ENCODE assay signal across 28 cellular contexts in the genomic region with DNA sequence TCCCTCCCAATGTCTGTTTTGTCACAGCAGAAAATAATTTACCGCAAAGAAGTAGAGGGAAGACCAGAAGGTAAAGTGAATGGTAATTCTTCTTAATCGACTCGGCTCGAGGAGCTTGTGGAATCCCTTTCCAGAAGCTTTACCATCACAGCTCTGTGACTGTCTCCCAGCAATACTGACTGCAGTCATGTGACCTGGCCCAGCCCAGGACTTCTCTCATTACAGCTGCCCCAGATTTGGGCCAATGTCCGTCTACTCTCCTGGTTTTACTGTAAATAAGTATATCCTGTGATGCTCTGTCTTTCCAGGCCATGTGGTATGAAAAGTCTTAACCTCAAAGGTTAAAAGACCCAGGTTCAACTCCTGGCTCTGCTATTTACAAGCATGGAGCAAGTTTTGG. TPM values are rescaled to one million over a fixed set of nuclear protein-coding genes. Genes with fewer than 3 reads are reported as not detected.
DNase-seq lines count a peak whose midpoint lies in the region; ATAC-seq, FAIRE-seq and TF ChIP-seq lines count a peak whose summit lies in the region.
"Had no signal": no experiment of that assay in that cellular context is flagged by ENCODE, and none has a peak within 500 bp of the region (broad histone marks: within the 10 kb centered on the region; RNA-seq: fewer than 3 reads in every experiment).

No MANE protein-coding gene starts in this region.

- H3K79me2 ChIP-seq in K562 (ENCODE audit: control insufficient read depth, insufficient read depth, low read length) (no peaks in the 10 kb centered on the region), Karpas-422 (ENCODE audit: low read length) (no peaks in the 10 kb centered on the region)

- intact Hi-C loops in K562 (cut with micrococcal nuclease), result no loop called here
- intact Hi-C loops in psoas muscle (cut with DNase I), result loop anchor here (5.0 kb wide), 2 partner anchors 693 to 698 kb away; no protein-coding TSS in a partner anchor

- H3K4me3 ChIP-seq in K562 (no peak overlapping the region), fibroblast of villous mesenchyme (ENCODE audit: low read depth, low read length) (no peak overlapping the region), psoas muscle (peak overlapping the region; percentile 19), Karpas-422 (ENCODE audit: low read length) (no peak overlapping the region)
- H3K4me3 ChIP-seq: GM23248 had no signal

- H4K20me1 ChIP-seq in K562 (replicated peaks; ENCODE audit: control insufficient read depth, insufficient read depth, low read length) (no peaks in the 10 kb centered on the region), Karpas-422 (ENCODE audit: insufficient read depth, low read depth, low read length) (peaks cover 15% of the 10 kb centered on the region)

- TF ChIP-seq RAD21 in Ishikawa (IDR thresholded peaks at IDR 0.05; ENCODE audit: low read depth) (no peak), K562 (CRISPR knock-in tag; conservative IDR thresholded peaks at IDR 0.05 in 1 of 2, IDR thresholded peaks at IDR 0.05 in 1 of 2) (no peak)

- TF ChIP-seq EP300 in Ishikawa (IDR thresholded peaks at IDR 0.05; ENCODE audit: borderline replicate concordance) (no peak), K562 (IDR thresholded peaks at IDR 0.05; ENCODE audit: low read length) (no peak)

- POLR2A ChIA-PET in K562 (lab: Yijun Ruan, JAX), result no interaction called here

- no peaks in the 10 kb centered on the region for H3K36me3 ChIP-seq in K562 (ENCODE audit: control insufficient read depth, insufficient read depth, low read length)
- H3K36me3 ChIP-seq in psoas muscle (ENCODE audit: insufficient read depth in 1 of 2, low read depth in 1 of 2), result no peaks in the 10 kb centered on the region
- H3K36me3 ChIP-seq in Karpas-422 (ENCODE audit: insufficient read depth, low read length), result no peaks in the 10 kb centered on the region; the same call in 1 of the 2 replicates

- no peak for TF ChIP-seq POLR2A in K562 (conservative IDR thresholded peaks at IDR 0.05)

- in situ Hi-C loops in K562 (cut with MboI), result no loop called here

- DNase-seq in K562 (ENCODE audit: extremely low read depth in 1 of 4, low spot score in 3 of 4), result no peak
- DNase-seq in fibroblast of villous mesenchyme (ENCODE audit: low read depth), result peak; percentile 3
- DNase-seq in psoas muscle, result no peak
- DNase-seq in NCI-H1048 (lab: John Stamatoyannopoulos, UW), result no peak
- DNase-seq in Karpas-422, result no peak
- DNase-seq: C1 segment of cervical spinal cord; Calu3; CD4-positive, alpha-beta memory T cell; COR-L47; DMS53; DMS79 treated with DMSO at 0.1 percent for 48 hours; GF-D8; GM23248; H9 had no signal

- WGBS in K562 (ENCODE audit: insufficient coverage, low coverage, missing lambda C conversion rate), result 0% methylated on average over 2 of the region's 5 CpGs
- WGBS in psoas muscle, 3 donors, result 44 to 59% (median 49%) methylated on average over 5 of the region's 5 CpGs

- H3K27ac ChIP-seq in K562 (ENCODE audit: extremely low read depth, low read depth, low read length), result no peak overlapping the region
- peak overlapping the region; percentile 58 for H3K27ac ChIP-seq in psoas muscle
- no peak overlapping the region for H3K27ac ChIP-seq in Karpas-422 (ENCODE audit: low read length)
- H3K27ac ChIP-seq: 22Rv1, GM23248 had no signal

- H3K9ac ChIP-seq in K562 (ENCODE audit: insufficient read depth in 1 of 2, low read depth in 2 of 2, low read length in 2 of 2) (no peak overlapping the region), Karpas-422 (ENCODE audit: low read length) (no peak overlapping the region)
- H3K9ac ChIP-seq: GM23248 had no signal

- ATAC-seq in K562 (no peak), psoas muscle (peak in 3 of 4 donors; percentile 88 to 91 (median 90)), GM18868 (IDR thresholded peaks at IDR 0.05; ENCODE audit: unreplicated experiment) (no peak), GM18520 (IDR thresholded peaks at IDR 0.05; ENCODE audit: unreplicated experiment) (no peak)
- ATAC-seq: HCT116 had no signal

- CTCF ChIA-PET in K562 (lab: Yijun Ruan, JAX; ENCODE audit: low intra/inter-chr PET ratio), result no interaction called here

- H3K9me3 ChIP-seq in K562 (replicated peaks; ENCODE audit: control insufficient read depth, insufficient read depth, low read depth, low read length), result no peaks in the 10 kb centered on the region
- no peaks in the 10 kb centered on the region for H3K9me3 ChIP-seq in psoas muscle
- no peaks in the 10 kb centered on the region for H3K9me3 ChIP-seq in Karpas-422 (ENCODE audit: low read length)

- H3K9me2 ChIP-seq in Karpas-422 (replicated peaks; ENCODE audit: insufficient read depth, low read length), result no peaks in the 10 kb centered on the region

- 0 out of 5 replicates have a peak, but pooled peaks cover 0 to 2% of the 10 kb centered on the region in 2 experiments for H3K27me3 ChIP-seq in K562 (ENCODE audit: control insufficient read depth in 2 of 2, insufficient read depth in 2 of 2, low read length in 2 of 2)
- no peaks in the 10 kb centered on the region for H3K27me3 ChIP-seq in psoas muscle (ENCODE audit: insufficient read depth in 3 of 3, low read length in 2 of 3)
- H3K27me3 ChIP-seq in Karpas-422 (ENCODE audit: low read length), result no peaks in the 10 kb centered on the region

- no TSS peak for BruUV-seq in K562 (replicated peaks; lab: Mats Ljungman, UMichigan)

- H3K4me1 ChIP-seq in K562 (replicated peaks in 1 of 2; ENCODE audit: control insufficient read depth in 2 of 2, insufficient read depth in 2 of 2, low read length in 2 of 2), result no peaks in the 10 kb centered on the region
- H3K4me1 ChIP-seq in psoas muscle, result peaks cover 4% of the 10 kb centered on the region
- peaks cover 8% of the 10 kb centered on the region for H3K4me1 ChIP-seq in Karpas-422 (ENCODE audit: low read length)

- H3K9me1 ChIP-seq in K562 (ENCODE audit: control insufficient read depth, insufficient read depth, low read length), result no peaks in the 10 kb centered on the region

- H2AFZ ChIP-seq in K562 (ENCODE audit: low read depth, low read length), result no peak overlapping the region
- no peak overlapping the region for H2AFZ ChIP-seq in Karpas-422 (ENCODE audit: low read length)
- H2AFZ ChIP-seq: GM23248 had no signal

- FAIRE-seq in K562 (lab: Jason Lieb, UNC), result no peak
- FAIRE-seq: A204.1, GM12891, GM18507, GM19239 had no signal

- no peak for TF ChIP-seq CTCF in K562 (IDR thresholded peaks at IDR 0.05 in 2 of 3, conservative IDR thresholded peaks at IDR 0.05 in 1 of 3; ENCODE audit: insufficient read depth in 2 of 3, low read depth in 1 of 3, low read length in 3 of 3)
- TF ChIP-seq CTCF in fibroblast of villous mesenchyme (IDR thresholded peaks at IDR 0.05; ENCODE audit: insufficient read depth, low read depth, low read length), result no peak
- TF ChIP-seq CTCF in psoas muscle (IDR thresholded peaks at IDR 0.05), result no peak

- no peak overlapping the region for H3K4me2 ChIP-seq in K562 (ENCODE audit: insufficient read depth, low read length)
- H3K4me2 ChIP-seq in Karpas-422 (ENCODE audit: low read depth, low read length, poor library complexity, severe bottlenecking), result no peak overlapping the region

TF ChIP-seq in Ishikawa, 13 proteins besides CTCF, POLR2A, EP300 and RAD21:
- TF ChIP-seq TCF12 (IDR thresholded peaks at IDR 0.05; ENCODE audit: low read depth), result no peak
- TF ChIP-seq, protein P1, sequence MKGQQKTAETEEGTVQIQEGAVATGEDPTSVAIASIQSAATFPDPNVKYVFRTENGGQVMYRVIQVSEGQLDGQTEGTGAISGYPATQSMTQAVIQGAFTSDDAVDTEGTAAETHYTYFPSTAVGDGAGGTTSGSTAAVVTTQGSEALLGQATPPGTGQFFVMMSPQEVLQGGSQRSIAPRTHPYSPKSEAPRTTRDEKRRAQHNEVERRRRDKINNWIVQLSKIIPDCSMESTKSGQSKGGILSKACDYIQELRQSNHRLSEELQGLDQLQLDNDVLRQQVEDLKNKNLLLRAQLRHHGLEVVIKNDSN (IDR thresholded peaks at IDR 0.05), result 0 out of 2 replicates have a peak, but pooled peaks have one; percentile 45

TF ChIP-seq in K562, 482 proteins besides CTCF, POLR2A, EP300 and RAD21 (continues in another document):
- no peak for TF ChIP-seq POLR2AphosphoS2 (IDR thresholded peaks at IDR 0.05; ENCODE audit: low read length)
- TF ChIP-seq, protein P2, sequence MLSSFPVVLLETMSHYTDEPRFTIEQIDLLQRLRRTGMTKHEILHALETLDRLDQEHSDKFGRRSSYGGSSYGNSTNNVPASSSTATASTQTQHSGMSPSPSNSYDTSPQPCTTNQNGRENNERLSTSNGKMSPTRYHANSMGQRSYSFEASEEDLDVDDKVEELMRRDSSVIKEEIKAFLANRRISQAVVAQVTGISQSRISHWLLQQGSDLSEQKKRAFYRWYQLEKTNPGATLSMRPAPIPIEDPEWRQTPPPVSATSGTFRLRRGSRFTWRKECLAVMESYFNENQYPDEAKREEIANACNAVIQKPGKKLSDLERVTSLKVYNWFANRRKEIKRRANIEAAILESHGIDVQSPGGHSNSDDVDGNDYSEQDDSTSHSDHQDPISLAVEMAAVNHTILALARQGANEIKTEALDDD (IDR thresholded peaks at IDR 0.05), result no peak

RNA-seq across cellular contexts. Expression of a gene that starts 18.9 kb away (rescaled TPM):
- total RNA-seq in K562 (2011; cell fraction: chromatin; rRNA removed; ENCODE audit: low replicate concordance), result not detected in 2 replicates
- total RNA-seq in K562 (2011; cell fraction: nucleolus; rRNA removed), result not detected in 2 replicates
- not detected in 2 replicates for total RNA-seq in K562 (2011; cell fraction: nucleoplasm; rRNA removed)
- total RNA-seq in K562 (2014; rRNA removed), result not detected in 2 replicates
- not detected in 2 replicates for total RNA-seq in K562 (2014; rRNA removed; fragmentation: Illumina TruSeq; extraction: Trizol)
- not detected in 2 replicates for total RNA-seq in K562 (2015; rRNA removed; fragmentation: Illumina TruSeq; extraction: Trizol)
- not detected in 2 replicates for total RNA-seq in K562 (2021)
- polyA plus RNA-seq in K562 (2011; rRNA removed), result not detected in 2 replicates
- polyA plus RNA-seq in K562 (2011; cell fraction: cytosol; rRNA removed), result not detected in 2 replicates
- polyA plus RNA-seq in K562 (2011; cell fraction: nucleus; rRNA removed), result not detected in 2 replicates
- not detected in 2 replicates for polyA plus RNA-seq in K562 (2012)
- not detected in 2 replicates for polyA plus RNA-seq in K562 (2014; fragmentation: Illumina TruSeq; extraction: Trizol)
- not detected for polyA plus RNA-seq in K562 (2014; fragmentation: Nextera tagmentation; extraction: Ambion mirVana)
- not detected in 2 replicates for polyA plus RNA-seq in K562 (2014; rRNA removed)
- not detected in 2 replicates for polyA minus RNA-seq in K562 (2011; rRNA and poly(A)+ RNA removed)
- polyA minus RNA-seq in K562 (2011; cell fraction: cytosol; rRNA and poly(A)+ RNA removed), result not detected in 2 replicates
- polyA minus RNA-seq in K562 (2011; cell fraction: nucleus; rRNA and poly(A)+ RNA removed), result not detected in 2 replicates
- not detected in 2 replicates for total RNA-seq in fibroblast of villous mesenchyme
- under 1 TPM in 1 of 4 donors, not detected in 3; 0.06 TPM for total RNA-seq in psoas muscle
- polyA plus RNA-seq in psoas muscle, result under 1 TPM in 2 of 3 donors, not detected in 1; 0.04 to 0.07 TPM
- total RNA-seq in Karpas-422 (2014; rRNA removed; shearing (Covaris generic); ENCODE audit: low replicate concordance), result not detected in 2 replicates
- total RNA-seq: Calu3; CD4-positive, alpha-beta memory T cell; Daoy; G401; GM23248; H4; H9 had no signal
- polyA plus RNA-seq: AG04450; BJ; CD4-positive, alpha-beta memory T cell; GM23248 had no signal

Comparison
In these comparisons a context has a peak if more than half of its experiments do, and no peak if none do; other contexts are left out.
1. ATAC-seq: peak in psoas muscle (3 of 4); none in K562 (single experiment), GM18868 (single experiment) and GM18520 (single experiment).